ENCODE assay signal across 19 cellular contexts in the genomic region with DNA sequence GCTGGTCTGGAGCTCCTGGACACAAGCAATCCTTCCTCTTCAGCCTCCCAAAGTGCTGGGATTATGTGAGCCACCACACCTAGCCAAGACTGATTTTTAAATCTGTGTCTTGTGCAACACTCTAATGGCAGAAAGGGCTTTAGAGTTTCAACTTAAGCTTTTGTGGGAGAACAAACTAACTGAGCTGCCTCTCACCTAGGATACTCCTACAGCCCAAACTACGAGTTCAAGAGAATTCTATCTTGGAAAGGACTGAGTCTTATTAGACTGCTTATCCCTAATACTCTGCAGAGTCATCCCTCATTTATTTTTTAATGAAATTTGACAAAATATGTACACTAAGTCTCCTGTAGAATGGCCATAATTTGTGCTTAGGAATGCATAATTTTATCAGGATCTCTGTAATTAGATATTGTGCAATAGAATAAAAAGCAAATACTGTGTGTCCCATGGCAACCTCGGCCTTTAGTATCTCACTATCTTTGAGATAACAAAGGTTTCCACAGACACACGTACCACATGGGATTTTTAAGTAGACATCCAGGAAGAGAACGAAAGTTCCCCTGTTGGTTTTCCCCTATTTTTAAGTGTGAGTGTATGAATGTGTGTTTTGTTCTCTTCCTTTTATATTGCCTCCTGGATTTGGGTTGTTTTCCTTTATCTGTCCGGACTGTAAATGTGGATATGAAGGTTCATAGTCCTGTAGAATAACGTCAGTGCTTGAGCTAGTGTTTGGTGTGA.
"Had no signal": no experiment of that assay in that cellular context is flagged by ENCODE, and none has a peak within 500 bp of the region (broad histone marks: within the 10 kb centered on the region; RNA-seq: fewer than 3 reads in every experiment).

No MANE protein-coding gene starts in this region.

- DNase-seq: activated CD4-positive, alpha-beta T cell treated with anti-CD3 and anti-CD28 coated beads for 4 hours; activated CD8-positive, alpha-beta memory T cell treated with anti-CD3 and anti-CD28 coated beads, Interleukin-2, amount 50 U/mL, for 48 hours; activated CD8-positive, alpha-beta T cell treated with anti-CD3 and anti-CD28 coated beads for 36 hours; activated naive CD8-positive, alpha-beta T cell treated with anti-CD3 and anti-CD28 coated beads, Interleukin-2, amount 10 ng/mL, durations not matched to agents 7 days and 5 days; effector CD8-positive, alpha-beta T cell; heart right ventricle; lower lobe of right lung; midbrain; naive thymus-derived CD4-positive, alpha-beta T cell; posterior cingulate gyrus; T1000; tibial artery had no signal

- H3K27ac ChIP-seq: cardiac muscle cell, coronary artery, heart right ventricle, lower lobe of right lung, right atrium auricular region, tibial artery, VCaP had no signal

- H3K9me3 ChIP-seq: heart right ventricle, lower lobe of right lung, right atrium auricular region, tibial artery had no signal

- H3K36me3 ChIP-seq: cardiac muscle cell, heart right ventricle, lower lobe of right lung, right atrium auricular region, tibial artery had no signal

- H3K4me3 ChIP-seq: cardiac muscle cell, coronary artery, heart right ventricle, lower lobe of right lung, right atrium auricular region, tibial artery had no signal

- FAIRE-seq: astrocyte, frontal cortex had no signal

- H3K27me3 ChIP-seq: cardiac muscle cell, heart right ventricle, right atrium auricular region, tibial artery had no signal

- H3K4me1 ChIP-seq: right atrium auricular region had no signal

- ATAC-seq: activated CD8-positive, alpha-beta T cell treated with anti-CD3 and anti-CD28 coated beads for 36 hours; naive thymus-derived CD4-positive, alpha-beta T cell; stimulated activated memory B cell treated with anti-CD40 and anti-IgM and Interleukin-4, amounts not matched to agents 10 μg/mL and 1 μg/mL and 100 μg/mL, for 72 hours had no signal
